Comparison of ENCODE assay signal across 9 cellular contexts in the genomic region with DNA sequence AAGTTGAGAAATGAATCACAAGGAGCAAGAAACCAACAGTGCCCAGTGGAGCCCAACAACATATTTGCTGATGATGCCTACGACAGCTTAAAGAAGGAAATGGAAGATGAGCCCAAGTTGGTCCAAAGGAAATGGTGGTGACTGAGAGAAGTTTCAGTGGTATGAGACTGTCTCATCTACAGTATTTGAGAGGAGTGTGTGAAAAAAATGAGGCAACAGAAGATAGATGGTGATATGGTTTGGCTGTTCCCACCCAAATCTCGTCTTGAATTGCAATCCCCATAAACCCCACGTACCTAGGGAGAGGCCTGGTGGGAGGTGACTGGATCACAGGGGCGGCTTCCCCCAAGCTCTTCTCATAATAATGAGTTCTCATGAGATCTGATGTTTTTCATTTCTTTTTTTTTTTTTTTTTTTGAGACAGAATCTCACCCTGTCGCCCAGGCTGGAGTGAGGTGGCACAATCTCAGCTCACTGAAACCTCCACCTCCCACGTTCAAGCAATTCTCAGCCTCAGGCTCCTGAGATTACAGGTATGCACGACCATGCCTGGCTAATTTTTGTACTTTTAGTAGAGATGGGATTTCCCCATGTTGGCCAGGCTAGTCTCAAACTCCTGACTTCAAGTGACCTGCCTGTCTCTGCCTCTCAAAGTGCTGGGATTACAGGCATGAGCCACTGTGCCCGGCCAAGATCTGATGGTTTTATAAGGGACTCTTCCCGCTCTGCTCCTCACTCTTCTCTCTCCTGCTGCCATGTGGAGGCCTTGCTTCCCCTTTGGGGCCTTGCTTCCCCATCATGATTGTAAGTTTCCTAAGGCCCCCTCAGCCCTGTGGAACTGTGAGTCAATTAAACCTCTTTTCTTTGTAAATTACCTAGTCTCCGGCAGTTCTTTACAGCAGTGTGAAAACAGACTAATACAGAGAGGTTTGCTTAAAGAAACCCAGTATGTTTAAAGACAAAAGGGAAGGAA. TPM values are rescaled to one million over a fixed set of nuclear protein-coding genes. Genes with fewer than 3 reads are reported as not detected.
DNase-seq lines count a peak whose midpoint lies in the region; ATAC-seq and TF ChIP-seq lines count a peak whose summit lies in the region.
"Had no signal": no experiment of that assay in that cellular context is flagged by ENCODE, and none has a peak within 500 bp of the region (broad histone marks: within the 10 kb centered on the region; RNA-seq: fewer than 3 reads in every experiment).

No MANE protein-coding gene starts in this region.

- H3K9me2 ChIP-seq in MM.1S (replicated peaks; ENCODE audit: insufficient read depth, low read length), result no peaks in the 10 kb centered on the region

- peaks cover 5 to 50% (median 40%) of the 10 kb centered on the region in 5 donors for H3K36me3 Mint-ChIP-seq in naive thymus-derived CD4-positive, alpha-beta T cell

- TF ChIP-seq CTCF in MM.1S (IDR thresholded peaks at IDR 0.05; ENCODE audit: low read length) (no peak), sigmoid colon (IDR thresholded peaks at IDR 0.05) (no peak), body of pancreas (IDR thresholded peaks at IDR 0.05) (no peak)

- H3K79me2 ChIP-seq in MM.1S (ENCODE audit: low read length), result 0 out of 2 replicates have a peak, but pooled peaks cover 2% of the 10 kb centered on the region

- no peaks in the 10 kb centered on the region for H3K27me3 ChIP-seq in MM.1S (replicated peaks; ENCODE audit: insufficient read depth, low read length)
- no peaks in the 10 kb centered on the region for H3K27me3 ChIP-seq in naive thymus-derived CD4-positive, alpha-beta T cell (ENCODE audit: control insufficient read depth in 2 of 2, insufficient read depth in 2 of 2, low read length in 2 of 2)
- no peaks in the 10 kb centered on the region for H3K27me3 ChIP-seq in sigmoid colon
- no peaks in the 10 kb centered on the region for H3K27me3 ChIP-seq in body of pancreas

- 85 to 90% methylated on average over 10 of the region's 10 CpGs for WGBS in sigmoid colon, 2 donors
- WGBS in body of pancreas, 2 donors, result 90% methylated on average over 10 of the region's 10 CpGs

- no peaks in the 10 kb centered on the region for H3K27me3 Mint-ChIP-seq in naive thymus-derived CD4-positive, alpha-beta T cell

- H3K27ac Mint-ChIP-seq in naive thymus-derived CD4-positive, alpha-beta T cell, result peak overlapping the region in 6 of 9 donors; percentile 51 to 68 (median 59)

- H3K4me2 ChIP-seq in MM.1S (ENCODE audit: low read depth, low read length), result peak overlapping the region; percentile 34

- H3K9me3 Mint-ChIP-seq in naive thymus-derived CD4-positive, alpha-beta T cell, result peaks cover 0 to 9% (median 3%) of the 10 kb centered on the region in 11 donors

- H3K9me3 ChIP-seq in MM.1S (replicated peaks; ENCODE audit: insufficient read depth, low read length), result no peaks in the 10 kb centered on the region
- no peaks in the 10 kb centered on the region for H3K9me3 ChIP-seq in naive thymus-derived CD4-positive, alpha-beta T cell (ENCODE audit: control insufficient read depth in 2 of 3, low read length in 3 of 3)
- H3K9me3 ChIP-seq in sigmoid colon, result peaks cover 0 to under 1% (median 0%) of the 10 kb centered on the region in 4 donors
- H3K9me3 ChIP-seq in body of pancreas, result no peaks in the 10 kb centered on the region

- H3K4me3 Mint-ChIP-seq in naive thymus-derived CD4-positive, alpha-beta T cell, result peak overlapping the region in 2 of 10 donors; percentile 13 to 63

- peak overlapping the region; percentile 25; the same call in 1 of the 2 replicates for H3K9ac ChIP-seq in MM.1S (ENCODE audit: low read length)

- H3K36me3 ChIP-seq in MM.1S (replicated peaks; ENCODE audit: insufficient read depth, low read length), result no peaks in the 10 kb centered on the region
- no peaks in the 10 kb centered on the region for H3K36me3 ChIP-seq in naive thymus-derived CD4-positive, alpha-beta T cell (ENCODE audit: control insufficient read depth in 2 of 3, insufficient read depth in 3 of 3, low read length in 3 of 3)
- peaks cover 0 to 15% (median 0%) of the 10 kb centered on the region in 4 donors for H3K36me3 ChIP-seq in sigmoid colon
- peaks cover 0 to 1% of the 10 kb centered on the region in 2 donors for H3K36me3 ChIP-seq in body of pancreas (replicated peaks in 1 of 2; ENCODE audit: insufficient read depth in 1 of 2, low read depth in 2 of 2)

- H3F3A ChIP-seq in MM.1S (ENCODE audit: insufficient read depth, low read length), result peaks cover 16% of the 10 kb centered on the region

- TF ChIP-seq EP300 in sigmoid colon (IDR thresholded peaks at IDR 0.05), result no peak

- TF ChIP-seq POLR2A in GM18505 (IDR thresholded peaks at IDR 0.05; ENCODE audit: borderline replicate concordance, extremely low read depth, insufficient read depth, insufficient read length) (no peak), sigmoid colon (IDR thresholded peaks at IDR 0.05) (no peak), body of pancreas (IDR thresholded peaks at IDR 0.05) (no peak)

- POLR2A ChIA-PET in naive thymus-derived CD4-positive, alpha-beta T cell (lab: Charles Lee), result interaction anchor here (0.6 to 0.9 kb wide), 2 partner anchors 113 to 302 kb away, joined by 3 read pairs; no protein-coding TSS in a partner anchor

- H2AFZ ChIP-seq in MM.1S (ENCODE audit: low read length), result peak overlapping the region; percentile 48

- intact Hi-C loops in naive thymus-derived CD4-positive, alpha-beta T cell (cut with micrococcal nuclease), result no loop called here
- intact Hi-C loops in sigmoid colon (cut with DNase I) (no loop called here), body of pancreas (cut with DNase I) (no loop called here)

- CTCF ChIA-PET in naive thymus-derived CD4-positive, alpha-beta T cell (lab: Charles Lee), result no interaction called here

- peaks cover 6 to 24% (median 17%) of the 10 kb centered on the region in 7 donors for H3K4me1 Mint-ChIP-seq in naive thymus-derived CD4-positive, alpha-beta T cell

- peaks cover 24% of the 10 kb centered on the region for H3K4me1 ChIP-seq in MM.1S (ENCODE audit: low read length)
- no peaks in the 10 kb centered on the region for H3K4me1 ChIP-seq in naive thymus-derived CD4-positive, alpha-beta T cell (ENCODE audit: control insufficient read depth in 2 of 2, insufficient read depth in 2 of 2, low read length in 2 of 2)
- H3K4me1 ChIP-seq in sigmoid colon, result no peaks in the 10 kb centered on the region
- no peaks in the 10 kb centered on the region for H3K4me1 ChIP-seq in body of pancreas

- peak overlapping the region; percentile 17; the same call in 1 of the 2 replicates for H3K4me3 ChIP-seq in MM.1S (ENCODE audit: low read length)
- H3K4me3 ChIP-seq in naive thymus-derived CD4-positive, alpha-beta T cell (ENCODE audit: low read length), result no peak overlapping the region
- H3K4me3 ChIP-seq in sigmoid colon, result no peak overlapping the region
- no peak overlapping the region for H3K4me3 ChIP-seq in body of pancreas

- DNase-seq in MM.1S, result peak; percentile 76
- peak in 1 of 9 donors; percentile 39 for DNase-seq in naive thymus-derived CD4-positive, alpha-beta T cell
- no peak for DNase-seq in AG08396 (ENCODE audit: low spot score)
- DNase-seq in sigmoid colon, result no peak
- DNase-seq in body of pancreas, result no peak
- DNase-seq in T-helper 9 cell, result no peak

- no peaks in the 10 kb centered on the region for H4K20me1 ChIP-seq in MM.1S (ENCODE audit: insufficient read depth, low read length)

- peak overlapping the region; percentile 60; the same call in 1 of the 2 replicates for H3K27ac ChIP-seq in MM.1S (ENCODE audit: low read length)
- H3K27ac ChIP-seq in naive thymus-derived CD4-positive, alpha-beta T cell (ENCODE audit: low read depth, low read length), result no peak overlapping the region
- H3K27ac ChIP-seq in sigmoid colon, result no peak overlapping the region
- H3K27ac ChIP-seq in body of pancreas, result no peak overlapping the region

- ATAC-seq in GM18505 (IDR thresholded peaks at IDR 0.05; ENCODE audit: unreplicated experiment) (peak; percentile 73), GM21717 (IDR thresholded peaks at IDR 0.05; ENCODE audit: unreplicated experiment) (peak; percentile 83), body of pancreas (no peak)
- no peak for ATAC-seq in naive thymus-derived CD4-positive, alpha-beta T cell

RNA-seq across cellular contexts. Expression of a gene that starts 30.2 kb away (rescaled TPM):
- not detected for total RNA-seq in naive thymus-derived CD4-positive, alpha-beta T cell
- not detected for polyA plus RNA-seq in naive thymus-derived CD4-positive, alpha-beta T cell
- not detected for total RNA-seq in sigmoid colon
- polyA plus RNA-seq in sigmoid colon, result not detected
- total RNA-seq in body of pancreas, result not detected
- polyA plus RNA-seq: neural cell had no signal

RNA-seq across cellular contexts. Expression of a gene that starts 36.2 kb away (rescaled TPM):
- 100 to 1,000 TPM; 244 to 474 (median 311) TPM for total RNA-seq in naive thymus-derived CD4-positive, alpha-beta T cell
- 100 to 1,000 TPM in 1 of 2 donors, 10 to 100 TPM in 1; 55.7 to 141 TPM for polyA plus RNA-seq in naive thymus-derived CD4-positive, alpha-beta T cell
- 10 to 100 TPM in 3 of 4 donors, 1 to 10 TPM in 1; 8.9 to 16.1 (median 12.6) TPM for total RNA-seq in sigmoid colon
- polyA plus RNA-seq in sigmoid colon, result 10 to 100 TPM in 1 of 3 donors, 1 to 10 TPM in 2; 4.2 to 28.6 (median 7.6) TPM
- total RNA-seq in body of pancreas, result 1 to 10 TPM; 9.1 to 9.9 TPM

RNA-seq across cellular contexts. Expression of a gene that starts 59.4 kb away (rescaled TPM):
- 1 to 10 TPM; 2.3 to 8.3 (median 5.9) TPM for total RNA-seq in naive thymus-derived CD4-positive, alpha-beta T cell
- polyA plus RNA-seq in naive thymus-derived CD4-positive, alpha-beta T cell, result 1 to 10 TPM; 2.5 to 4.0 TPM
- total RNA-seq in sigmoid colon, result 10 to 100 TPM; 16.3 to 22.1 (median 19.5) TPM
- 10 to 100 TPM; 12.1 to 21.0 (median 21.0) TPM for polyA plus RNA-seq in sigmoid colon
- 10 to 100 TPM; 13.5 to 20.8 TPM for total RNA-seq in body of pancreas

Comparison
In these comparisons a context has a peak if more than half of its experiments do, and no peak if none do; other contexts are left out.
1. ATAC-seq: peak in GM18505 (single experiment) and GM21717 (single experiment); none in naive thymus-derived CD4-positive, alpha-beta T cell (single experiment) and body of pancreas (single experiment).
2. RNA of a gene that starts 36.2 kb away (total RNA-seq): 244 to 474 TPM in naive thymus-derived CD4-positive, alpha-beta T cell; 8.9 to 16.1 TPM in sigmoid colon and 9.1 to 9.9 TPM in body of pancreas; every median in the first group is over 10 times any median in the second.